Comparison of ENCODE assay signal across 22 cellular contexts in the genomic region with DNA sequence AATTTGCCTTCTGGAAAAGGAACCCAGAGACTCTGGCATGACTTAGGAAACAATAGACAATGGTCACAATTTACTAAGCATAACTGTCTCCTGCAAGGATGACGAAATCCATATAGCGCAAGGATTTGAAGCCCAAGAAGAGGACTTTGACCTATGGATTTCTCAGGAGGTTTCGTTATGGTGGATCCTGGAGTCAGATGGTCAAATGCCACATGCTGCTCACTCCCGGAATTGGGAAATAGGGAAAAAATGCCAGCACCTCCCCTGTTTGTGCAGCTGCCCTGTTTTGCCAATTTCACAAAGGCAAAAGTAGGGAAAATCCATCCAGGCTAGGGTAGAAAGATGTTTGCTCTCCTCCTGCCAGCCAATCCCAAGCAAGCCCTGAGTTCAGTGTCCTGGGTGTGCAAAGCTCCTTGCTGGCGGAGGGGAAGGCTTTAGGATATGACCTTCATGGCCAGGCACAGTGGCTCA. TPM values are rescaled to one million over a fixed set of nuclear protein-coding genes. Genes with fewer than 3 reads are reported as not detected.
"Had no signal": no experiment of that assay in that cellular context is flagged by ENCODE, and none has a peak within 500 bp of the region (broad histone marks: within the 10 kb centered on the region; RNA-seq: fewer than 3 reads in every experiment).

No MANE protein-coding gene starts in this region.

- H3K4me1 ChIP-seq: esophagus squamous epithelium, prostate gland, suprapubic skin, upper lobe of left lung had no signal

- DNase-seq: activated CD4-positive, alpha-beta T cell treated with anti-CD3 and anti-CD28 coated beads for 1 hour; activated CD8-positive, alpha-beta memory T cell treated with anti-CD3 and anti-CD28 coated beads, Interleukin-2, amount 50 U/mL, for 4 hours; activated CD8-positive, alpha-beta T cell treated with anti-CD3 and anti-CD28 coated beads for 36 hours; activated naive CD4-positive, alpha-beta T cell; aorta; esophagus squamous epithelium; hippocampal formation; kidney glomerular epithelial cell; occipital lobe; stimulated activated CD4-positive, alpha-beta T cell treated with anti-CD3 and anti-CD28 coated beads, Interleukin-12 subunit alpha, Interleukin-12 subunit beta, amount 100 ng/mL, for 4 hours; stimulated activated CD4-positive, alpha-beta T cell treated with anti-CD3 and anti-CD28 coated beads, Interleukin-2, amount 100 ng/mL, for 48 hours; stimulated activated naive CD4-positive, alpha-beta T cell treated with Interleukin-2 at 50 U/mL for 16 hours; upper lobe of left lung had no signal

- H3K36me3 ChIP-seq: esophagus squamous epithelium, prostate gland, suprapubic skin, upper lobe of left lung had no signal

- H3K27ac ChIP-seq: esophagus squamous epithelium, prostate gland, suprapubic skin, upper lobe of left lung had no signal

- H3K9me3 ChIP-seq: prostate gland, suprapubic skin, upper lobe of left lung had no signal

- FAIRE-seq: bronchial epithelial cell, endometrium had no signal

- H3K4me3 ChIP-seq: esophagus squamous epithelium, prostate gland, suprapubic skin, upper lobe of left lung had no signal

- ATAC-seq: activated CD8-positive, alpha-beta T cell treated with anti-CD3 and anti-CD28 coated beads for 36 hours; sciatic nerve had no signal

RNA-seq across cellular contexts. Expression of a gene that starts 23.4 kb away (rescaled TPM):
- total RNA-seq: activated CD8-positive, alpha-beta T cell treated with anti-CD3 and anti-CD28 coated beads for 36 hours; activated T-helper 1 cell treated with anti-CD3 and anti-CD28 coated beads, Interleukin-12 subunit alpha, Interleukin-12 subunit beta, Interleukin-2, Interleukin-4 antibody, amounts not matched to agents 30 ng/mL and 10 ng/mL and 1 ng/mL, durations not matched to agents 14 hours and 24 hours and 36 hours; aorta; bronchial epithelial cell; chondrocyte; esophagus squamous epithelium; lung microvascular endothelial cell; occipital lobe; prostate gland; sciatic nerve; suprapubic skin; T-helper 2 cell treated with Interferon-gamma antibody and Interleukin-4, amounts not matched to agents 100 ng/mL and 5 ng/mL, for 36 hours; upper lobe of left lung had no signal
- polyA plus RNA-seq: aorta had no signal

RNA-seq across cellular contexts. Expression of a gene that starts 26.3 kb away (rescaled TPM):
- total RNA-seq: T-helper 2 cell treated with Interferon-gamma antibody and Interleukin-4, amounts not matched to agents 100 ng/mL and 5 ng/mL, for 36 hours had no signal
